1 cellular context compared by ENCODE assay signal in the genomic region with DNA sequence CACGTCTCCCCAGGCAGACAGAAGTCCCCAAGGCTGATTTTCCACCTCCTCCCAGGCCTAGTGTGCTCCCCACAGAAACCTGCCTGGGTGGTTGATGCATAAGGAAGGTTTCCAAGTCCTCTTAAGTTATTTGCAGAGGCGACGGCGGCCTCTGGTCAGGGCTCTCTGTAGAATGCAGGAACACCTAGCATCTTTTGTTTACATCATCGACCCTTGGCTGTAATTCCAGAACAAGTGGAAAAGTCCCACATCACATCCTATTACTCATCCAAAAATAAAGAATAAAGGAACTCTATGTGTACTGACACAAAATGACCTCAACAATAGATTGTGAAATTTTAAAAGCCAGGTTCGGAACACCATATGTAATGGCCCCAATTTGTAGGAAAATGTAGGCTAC.
TF ChIP-seq lines count a peak whose summit lies in the region.

No MANE protein-coding gene starts in this region.

TF ChIP-seq in liver, 16 proteins besides CTCF, POLR2A, EP300 and RAD21 (continued from another document):
- TF ChIP-seq REST (IDR thresholded peaks at IDR 0.05) = no peak
- peak; percentile 79 for TF ChIP-seq FOXA1 (IDR thresholded peaks at IDR 0.05)
- peak; percentile 82 to 84 for TF ChIP-seq HNF4A (conservative IDR thresholded peaks at IDR 0.05)
- peak; percentile 96 for TF ChIP-seq SP1 (IDR thresholded peaks at IDR 0.05)
- peak; percentile 88 for TF ChIP-seq TAF1 (conservative IDR thresholded peaks at IDR 0.05)
